Comparison of ENCODE assay signal across 1 cellular context in the genomic region with DNA sequence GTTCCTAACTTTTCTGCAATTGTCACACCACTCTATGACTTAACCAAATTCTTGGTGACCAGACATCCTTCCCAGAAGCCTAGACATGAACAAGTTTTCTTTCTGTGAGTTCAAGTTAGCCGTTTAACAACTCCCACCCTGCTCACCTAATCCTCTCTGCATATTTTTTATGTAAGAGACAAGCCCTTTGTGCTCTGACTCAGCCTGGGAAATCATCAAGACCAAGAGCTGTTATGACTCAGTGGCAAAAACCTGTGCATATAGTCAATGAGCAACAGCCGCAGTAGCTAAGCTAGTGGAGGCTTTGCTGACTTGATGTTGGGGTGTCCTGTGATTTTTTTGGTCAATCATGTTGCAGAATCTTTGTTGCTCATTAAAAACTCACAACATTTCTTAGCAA.
TF ChIP-seq lines count a peak whose summit lies in the region.

No MANE protein-coding gene starts in this region.

TF ChIP-seq in WTC11, 78 proteins besides CTCF, POLR2A, EP300 and RAD21 (continued from another document):
- TF ChIP-seq, protein P1, sequence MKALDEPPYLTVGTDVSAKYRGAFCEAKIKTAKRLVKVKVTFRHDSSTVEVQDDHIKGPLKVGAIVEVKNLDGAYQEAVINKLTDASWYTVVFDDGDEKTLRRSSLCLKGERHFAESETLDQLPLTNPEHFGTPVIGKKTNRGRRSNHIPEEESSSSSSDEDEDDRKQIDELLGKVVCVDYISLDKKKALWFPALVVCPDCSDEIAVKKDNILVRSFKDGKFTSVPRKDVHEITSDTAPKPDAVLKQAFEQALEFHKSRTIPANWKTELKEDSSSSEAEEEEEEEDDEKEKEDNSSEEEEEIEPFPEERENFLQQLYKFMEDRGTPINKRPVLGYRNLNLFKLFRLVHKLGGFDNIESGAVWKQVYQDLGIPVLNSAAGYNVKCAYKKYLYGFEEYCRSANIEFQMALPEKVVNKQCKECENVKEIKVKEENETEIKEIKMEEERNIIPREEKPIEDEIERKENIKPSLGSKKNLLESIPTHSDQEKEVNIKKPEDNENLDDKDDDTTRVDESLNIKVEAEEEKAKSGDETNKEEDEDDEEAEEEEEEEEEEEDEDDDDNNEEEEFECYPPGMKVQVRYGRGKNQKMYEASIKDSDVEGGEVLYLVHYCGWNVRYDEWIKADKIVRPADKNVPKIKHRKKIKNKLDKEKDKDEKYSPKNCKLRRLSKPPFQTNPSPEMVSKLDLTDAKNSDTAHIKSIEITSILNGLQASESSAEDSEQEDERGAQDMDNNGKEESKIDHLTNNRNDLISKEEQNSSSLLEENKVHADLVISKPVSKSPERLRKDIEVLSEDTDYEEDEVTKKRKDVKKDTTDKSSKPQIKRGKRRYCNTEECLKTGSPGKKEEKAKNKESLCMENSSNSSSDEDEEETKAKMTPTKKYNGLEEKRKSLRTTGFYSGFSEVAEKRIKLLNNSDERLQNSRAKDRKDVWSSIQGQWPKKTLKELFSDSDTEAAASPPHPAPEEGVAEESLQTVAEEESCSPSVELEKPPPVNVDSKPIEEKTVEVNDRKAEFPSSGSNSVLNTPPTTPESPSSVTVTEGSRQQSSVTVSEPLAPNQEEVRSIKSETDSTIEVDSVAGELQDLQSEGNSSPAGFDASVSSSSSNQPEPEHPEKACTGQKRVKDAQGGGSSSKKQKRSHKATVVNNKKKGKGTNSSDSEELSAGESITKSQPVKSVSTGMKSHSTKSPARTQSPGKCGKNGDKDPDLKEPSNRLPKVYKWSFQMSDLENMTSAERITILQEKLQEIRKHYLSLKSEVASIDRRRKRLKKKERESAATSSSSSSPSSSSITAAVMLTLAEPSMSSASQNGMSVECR (CRISPR knock-in tag; IDR thresholded peaks at IDR 0.05; ENCODE audit: borderline replicate concordance), result no peak
- TF ChIP-seq ZNF423 (CRISPR knock-in tag; IDR thresholded peaks at IDR 0.05) (no peak), CREB1 (CRISPR knock-in tag; IDR thresholded peaks at IDR 0.05) (no peak), OVOL2 (CRISPR knock-in tag; IDR thresholded peaks at IDR 0.05; ENCODE audit: borderline replicate concordance) (no peak), ZNF317 (CRISPR knock-in tag; IDR thresholded peaks at IDR 0.05; ENCODE audit: borderline replicate concordance, low read depth) (no peak), TCF7 (CRISPR knock-in tag; IDR thresholded peaks at IDR 0.05; ENCODE audit: low read depth) (no peak), NFATC4 (CRISPR knock-in tag; IDR thresholded peaks at IDR 0.05) (no peak), NR1H2 (CRISPR knock-in tag; IDR thresholded peaks at IDR 0.05) (no peak)
- TF ChIP-seq, protein P2, sequence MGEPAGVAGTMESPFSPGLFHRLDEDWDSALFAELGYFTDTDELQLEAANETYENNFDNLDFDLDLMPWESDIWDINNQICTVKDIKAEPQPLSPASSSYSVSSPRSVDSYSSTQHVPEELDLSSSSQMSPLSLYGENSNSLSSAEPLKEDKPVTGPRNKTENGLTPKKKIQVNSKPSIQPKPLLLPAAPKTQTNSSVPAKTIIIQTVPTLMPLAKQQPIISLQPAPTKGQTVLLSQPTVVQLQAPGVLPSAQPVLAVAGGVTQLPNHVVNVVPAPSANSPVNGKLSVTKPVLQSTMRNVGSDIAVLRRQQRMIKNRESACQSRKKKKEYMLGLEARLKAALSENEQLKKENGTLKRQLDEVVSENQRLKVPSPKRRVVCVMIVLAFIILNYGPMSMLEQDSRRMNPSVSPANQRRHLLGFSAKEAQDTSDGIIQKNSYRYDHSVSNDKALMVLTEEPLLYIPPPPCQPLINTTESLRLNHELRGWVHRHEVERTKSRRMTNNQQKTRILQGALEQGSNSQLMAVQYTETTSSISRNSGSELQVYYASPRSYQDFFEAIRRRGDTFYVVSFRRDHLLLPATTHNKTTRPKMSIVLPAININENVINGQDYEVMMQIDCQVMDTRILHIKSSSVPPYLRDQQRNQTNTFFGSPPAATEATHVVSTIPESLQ (CRISPR knock-in tag; IDR thresholded peaks at IDR 0.05), result no peak
- TF ChIP-seq, protein P3, sequence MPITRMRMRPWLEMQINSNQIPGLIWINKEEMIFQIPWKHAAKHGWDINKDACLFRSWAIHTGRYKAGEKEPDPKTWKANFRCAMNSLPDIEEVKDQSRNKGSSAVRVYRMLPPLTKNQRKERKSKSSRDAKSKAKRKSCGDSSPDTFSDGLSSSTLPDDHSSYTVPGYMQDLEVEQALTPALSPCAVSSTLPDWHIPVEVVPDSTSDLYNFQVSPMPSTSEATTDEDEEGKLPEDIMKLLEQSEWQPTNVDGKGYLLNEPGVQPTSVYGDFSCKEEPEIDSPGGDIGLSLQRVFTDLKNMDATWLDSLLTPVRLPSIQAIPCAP (CRISPR knock-in tag; IDR thresholded peaks at IDR 0.05), result no peak
- TF ChIP-seq, protein P4, sequence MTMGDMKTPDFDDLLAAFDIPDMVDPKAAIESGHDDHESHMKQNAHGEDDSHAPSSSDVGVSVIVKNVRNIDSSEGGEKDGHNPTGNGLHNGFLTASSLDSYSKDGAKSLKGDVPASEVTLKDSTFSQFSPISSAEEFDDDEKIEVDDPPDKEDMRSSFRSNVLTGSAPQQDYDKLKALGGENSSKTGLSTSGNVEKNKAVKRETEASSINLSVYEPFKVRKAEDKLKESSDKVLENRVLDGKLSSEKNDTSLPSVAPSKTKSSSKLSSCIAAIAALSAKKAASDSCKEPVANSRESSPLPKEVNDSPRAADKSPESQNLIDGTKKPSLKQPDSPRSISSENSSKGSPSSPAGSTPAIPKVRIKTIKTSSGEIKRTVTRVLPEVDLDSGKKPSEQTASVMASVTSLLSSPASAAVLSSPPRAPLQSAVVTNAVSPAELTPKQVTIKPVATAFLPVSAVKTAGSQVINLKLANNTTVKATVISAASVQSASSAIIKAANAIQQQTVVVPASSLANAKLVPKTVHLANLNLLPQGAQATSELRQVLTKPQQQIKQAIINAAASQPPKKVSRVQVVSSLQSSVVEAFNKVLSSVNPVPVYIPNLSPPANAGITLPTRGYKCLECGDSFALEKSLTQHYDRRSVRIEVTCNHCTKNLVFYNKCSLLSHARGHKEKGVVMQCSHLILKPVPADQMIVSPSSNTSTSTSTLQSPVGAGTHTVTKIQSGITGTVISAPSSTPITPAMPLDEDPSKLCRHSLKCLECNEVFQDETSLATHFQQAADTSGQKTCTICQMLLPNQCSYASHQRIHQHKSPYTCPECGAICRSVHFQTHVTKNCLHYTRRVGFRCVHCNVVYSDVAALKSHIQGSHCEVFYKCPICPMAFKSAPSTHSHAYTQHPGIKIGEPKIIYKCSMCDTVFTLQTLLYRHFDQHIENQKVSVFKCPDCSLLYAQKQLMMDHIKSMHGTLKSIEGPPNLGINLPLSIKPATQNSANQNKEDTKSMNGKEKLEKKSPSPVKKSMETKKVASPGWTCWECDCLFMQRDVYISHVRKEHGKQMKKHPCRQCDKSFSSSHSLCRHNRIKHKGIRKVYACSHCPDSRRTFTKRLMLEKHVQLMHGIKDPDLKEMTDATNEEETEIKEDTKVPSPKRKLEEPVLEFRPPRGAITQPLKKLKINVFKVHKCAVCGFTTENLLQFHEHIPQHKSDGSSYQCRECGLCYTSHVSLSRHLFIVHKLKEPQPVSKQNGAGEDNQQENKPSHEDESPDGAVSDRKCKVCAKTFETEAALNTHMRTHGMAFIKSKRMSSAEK (CRISPR knock-in tag; IDR thresholded peaks at IDR 0.05; ENCODE audit: borderline replicate concordance), result no peak
- TF ChIP-seq, protein P5, sequence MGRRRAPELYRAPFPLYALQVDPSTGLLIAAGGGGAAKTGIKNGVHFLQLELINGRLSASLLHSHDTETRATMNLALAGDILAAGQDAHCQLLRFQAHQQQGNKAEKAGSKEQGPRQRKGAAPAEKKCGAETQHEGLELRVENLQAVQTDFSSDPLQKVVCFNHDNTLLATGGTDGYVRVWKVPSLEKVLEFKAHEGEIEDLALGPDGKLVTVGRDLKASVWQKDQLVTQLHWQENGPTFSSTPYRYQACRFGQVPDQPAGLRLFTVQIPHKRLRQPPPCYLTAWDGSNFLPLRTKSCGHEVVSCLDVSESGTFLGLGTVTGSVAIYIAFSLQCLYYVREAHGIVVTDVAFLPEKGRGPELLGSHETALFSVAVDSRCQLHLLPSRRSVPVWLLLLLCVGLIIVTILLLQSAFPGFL (CRISPR knock-in tag; IDR thresholded peaks at IDR 0.05; ENCODE audit: borderline replicate concordance), result no peak
